In the genomic region with DNA sequence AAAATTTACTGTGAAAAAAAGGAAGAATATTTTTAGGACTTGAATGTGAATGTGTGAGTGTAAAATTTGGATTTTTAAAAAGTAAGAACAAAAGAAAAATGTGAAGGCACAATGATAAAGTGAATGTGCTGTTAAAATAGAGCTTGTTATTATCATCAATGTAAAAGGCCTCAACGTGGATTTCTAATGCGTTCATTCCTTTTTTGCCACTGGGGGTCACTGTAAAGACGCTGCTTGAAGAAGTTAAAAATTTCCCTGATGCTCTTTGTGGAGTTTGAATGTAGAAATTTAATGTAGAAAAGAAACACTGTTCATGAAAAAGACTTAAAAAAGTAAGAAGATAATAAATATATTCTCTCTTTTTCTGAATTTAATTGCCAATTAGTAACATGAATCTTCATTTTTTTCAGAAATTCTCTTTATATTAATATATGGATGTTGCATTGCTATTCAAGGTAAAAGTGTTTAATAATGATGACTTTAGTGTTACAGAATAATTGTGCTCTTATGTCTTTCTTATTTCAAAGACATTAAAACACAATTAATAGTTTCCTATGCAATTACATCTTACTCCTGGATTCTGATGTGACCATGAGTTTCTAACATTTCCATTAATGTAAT, we compare ENCODE assay signal across 8 cellular contexts.
DNase-seq lines count a peak whose midpoint lies in the region; ATAC-seq and TF ChIP-seq lines count a peak whose summit lies in the region.

No MANE protein-coding gene starts in this region.

- TF ChIP-seq CTCF in HL-60 (IDR thresholded peaks at IDR 0.05; ENCODE audit: insufficient read depth, low read length), result peak; percentile 39
- peak; percentile 86 for TF ChIP-seq CTCF in osteocyte (IDR thresholded peaks at IDR 0.05)

- CTCF ChIA-PET in activated naive CD4-positive, alpha-beta T cell treated with anti-CD3 and anti-CD28 coated beads for 36 hours (lab: Charles Lee), result interaction anchor here (0.6 to 2.9 kb wide), 31 partner anchors 9 to 1015 kb away, joined by 3 to 14 read pairs (median 4); a partner anchor contains a TSS

- no peak overlapping the region for H3K27ac ChIP-seq in HL-60 (replicated peaks)

- H3K4me3 Mint-ChIP-seq in activated naive CD4-positive, alpha-beta T cell treated with anti-CD3 and anti-CD28 coated beads for 36 hours, result no peak overlapping the region
- no peak overlapping the region for H3K4me3 Mint-ChIP-seq in osteocyte (ENCODE audit: unreplicated experiment)

- no peak for ATAC-seq in GM21576 (IDR thresholded peaks at IDR 0.05; ENCODE audit: unreplicated experiment)

- H3K4me1 Mint-ChIP-seq in activated naive CD4-positive, alpha-beta T cell treated with anti-CD3 and anti-CD28 coated beads for 36 hours (ENCODE audit: low read depth), result peaks cover 4% of the 10 kb centered on the region
- peaks cover 15% of the 10 kb centered on the region for H3K4me1 Mint-ChIP-seq in osteocyte (ENCODE audit: unreplicated experiment)

- H3K9me3 Mint-ChIP-seq in activated naive CD4-positive, alpha-beta T cell treated with anti-CD3 and anti-CD28 coated beads for 36 hours, result no peaks in the 10 kb centered on the region
- H3K9me3 Mint-ChIP-seq in osteocyte (ENCODE audit: unreplicated experiment), result no peaks in the 10 kb centered on the region

- no peaks in the 10 kb centered on the region for H3K36me3 Mint-ChIP-seq in activated naive CD4-positive, alpha-beta T cell treated with anti-CD3 and anti-CD28 coated beads for 36 hours (ENCODE audit: low read depth)
- no peaks in the 10 kb centered on the region for H3K36me3 Mint-ChIP-seq in osteocyte (ENCODE audit: unreplicated experiment)

- no peak overlapping the region for H3K4me3 ChIP-seq in HL-60 (replicated peaks; ENCODE audit: insufficient read depth, low read length)

- intact Hi-C loops in activated naive CD4-positive, alpha-beta T cell treated with anti-CD3 and anti-CD28 coated beads for 36 hours (cut with micrococcal nuclease), result loop anchor here (1.0 to 5.0 kb wide), 5 partner anchors 87 to 724 kb away; a partner anchor contains a TSS

- no peaks in the 10 kb centered on the region for H3K27me3 Mint-ChIP-seq in activated naive CD4-positive, alpha-beta T cell treated with anti-CD3 and anti-CD28 coated beads for 36 hours (ENCODE audit: low read depth)
- H3K27me3 Mint-ChIP-seq in osteocyte (ENCODE audit: unreplicated experiment), result no peaks in the 10 kb centered on the region

- DNase-seq in activated naive CD4-positive, alpha-beta T cell treated with anti-CD3 and anti-CD28 coated beads for 36 hours, result peak; percentile 39
- DNase-seq in activated naive CD4-positive, alpha-beta T cell treated with anti-CD3 and anti-CD28 coated beads, Interleukin-2, amount 50 U/mL, for 16 hours, result no peak
- DNase-seq in HL-60 (ENCODE audit: low read depth in 1 of 2, low spot score in 1 of 2), result peak in 1 of 2 experiments; percentile 13
- DNase-seq in SK-N-DZ (ENCODE audit: low spot score), result peak; percentile 50
- peak; percentile 51 to 62 for DNase-seq in erythroblast (lab: John Stamatoyannopoulos, UW)
- DNase-seq in osteocyte (ENCODE audit: extremely low spot score, unreplicated experiment), result no peak
- no peak for DNase-seq in activated CD4-positive, CD25-positive, alpha-beta regulatory T cell treated with anti-CD3 and anti-CD28 coated beads, Interleukin-2, amount 50 U/mL, for 72 hours

- H3K27ac Mint-ChIP-seq in activated naive CD4-positive, alpha-beta T cell treated with anti-CD3 and anti-CD28 coated beads for 36 hours, result no peak overlapping the region
- H3K27ac Mint-ChIP-seq in osteocyte (ENCODE audit: unreplicated experiment), result peak overlapping the region; percentile 2

- H3K27me3 ChIP-seq in HL-60 (ENCODE audit: insufficient read depth, poor library complexity, severe bottlenecking), result no peaks in the 10 kb centered on the region

- TF ChIP-seq POLR2A in erythroblast (IDR thresholded peaks at IDR 0.05; ENCODE audit: low read length), result no peak

Comparison
In these comparisons a context has a peak if more than half of its experiments do, and no peak if none do; other contexts are left out.
1. DNase-seq: peak in activated naive CD4-positive, alpha-beta T cell treated with anti-CD3 and anti-CD28 coated beads for 36 hours (single experiment), SK-N-DZ (single experiment) and erythroblast (2 of 2); none in activated naive CD4-positive, alpha-beta T cell treated with anti-CD3 and anti-CD28 coated beads, Interleukin-2, amount 50 U/mL, for 16 hours (single experiment), osteocyte (single experiment) and activated CD4-positive, CD25-positive, alpha-beta regulatory T cell treated with anti-CD3 and anti-CD28 coated beads, Interleukin-2, amount 50 U/mL, for 72 hours (single experiment).